15 cellular contexts compared by ENCODE assay signal in genomic region chr11:68165601-68166000, GRCh38. TPM values are rescaled to one million over a fixed set of nuclear protein-coding genes. Genes with fewer than 3 reads are reported as not detected.
DNase-seq lines count a peak whose midpoint lies in the region; ATAC-seq and TF ChIP-seq lines count a peak whose summit lies in the region.
"Had no signal": no experiment of that assay in that cellular context is flagged by ENCODE, and none has a peak within 500 bp of the region (broad histone marks: within the 10 kb centered on the region; RNA-seq: fewer than 3 reads in every experiment).

No MANE protein-coding gene starts in this region.

- intact Hi-C loops in sigmoid colon (cut with DNase I): no loop called here
- intact Hi-C loops in activated T-helper 1 cell treated with anti-CD3 and anti-CD28 coated beads, Interleukin-12 subunit alpha, Interleukin-12 subunit beta, Interleukin-2, Interleukin-4 antibody, amounts not matched to agents 30 ng/mL and 10 ng/mL and 1 ng/mL, durations not matched to agents 14 hours and 24 hours and 36 hours (cut with micrococcal nuclease): no loop called here

- no peak overlapping the region for H2BK20ac ChIP-seq in H9 (ENCODE audit: low read depth, low read length, poor library complexity, severe bottlenecking)

- H2AK5ac ChIP-seq in H9 (ENCODE audit: insufficient read length, low read length): no peak overlapping the region

- TF ChIP-seq POLR2A in sigmoid colon (IDR thresholded peaks at IDR 0.05): no peak

- no peak overlapping the region for H3K23ac ChIP-seq in H9 (ENCODE audit: insufficient read length, low read depth, low read length)

- H3K4me1 Mint-ChIP-seq in H9 (no peaks in the 10 kb centered on the region; a peak in 1 of 4 replicates), progenitor cell of endocrine pancreas (ENCODE audit: low read depth) (peaks cover 17% of the 10 kb centered on the region)
- no peaks in the 10 kb centered on the region for H3K4me1 Mint-ChIP-seq in activated T-helper 1 cell treated with anti-CD3 and anti-CD28 coated beads, Interleukin-12 subunit alpha, Interleukin-12 subunit beta, Interleukin-2, Interleukin-4 antibody, amounts not matched to agents 30 ng/mL and 10 ng/mL and 1 ng/mL, durations not matched to agents 14 hours and 24 hours and 36 hours (ENCODE audit: low read depth)
- H3K4me1 Mint-ChIP-seq: CD14-positive monocyte had no signal

- H3K79me2 ChIP-seq in H9 (ENCODE audit: insufficient read depth, low read length): no peaks in the 10 kb centered on the region

- no peak overlapping the region for H2BK5ac ChIP-seq in H9 (ENCODE audit: insufficient read length, low read length)

- no peaks in the 10 kb centered on the region for H4K20me1 ChIP-seq in H9 (ENCODE audit: control insufficient read depth, insufficient read depth, insufficient read length)

- H3K27me3 ChIP-seq in H9 (ENCODE audit: insufficient read depth, low read length): no peaks in the 10 kb centered on the region
- H3K27me3 ChIP-seq in sigmoid colon: no peaks in the 10 kb centered on the region

- 0 out of 7 replicates have a peak overlapping the region, but pooled peaks of 2 of the 3 experiments have one; percentile 32 to 56 for H3K27ac Mint-ChIP-seq in H9
- peak overlapping the region; percentile 19 for H3K27ac Mint-ChIP-seq in progenitor cell of endocrine pancreas
- H3K27ac Mint-ChIP-seq in activated T-helper 1 cell treated with anti-CD3 and anti-CD28 coated beads, Interleukin-12 subunit alpha, Interleukin-12 subunit beta, Interleukin-2, Interleukin-4 antibody, amounts not matched to agents 30 ng/mL and 10 ng/mL and 1 ng/mL, durations not matched to agents 14 hours and 24 hours and 36 hours: no peak overlapping the region
- H3K27ac Mint-ChIP-seq: CD8-positive, alpha-beta T cell had no signal

- H3K27me3 Mint-ChIP-seq in H9 (ENCODE audit: low read depth): no peaks in the 10 kb centered on the region
- H3K27me3 Mint-ChIP-seq in progenitor cell of endocrine pancreas: no peaks in the 10 kb centered on the region
- H3K27me3 Mint-ChIP-seq in activated T-helper 1 cell treated with anti-CD3 and anti-CD28 coated beads, Interleukin-12 subunit alpha, Interleukin-12 subunit beta, Interleukin-2, Interleukin-4 antibody, amounts not matched to agents 30 ng/mL and 10 ng/mL and 1 ng/mL, durations not matched to agents 14 hours and 24 hours and 36 hours (ENCODE audit: insufficient read depth): no peaks in the 10 kb centered on the region

- no peak overlapping the region for H3K4ac ChIP-seq in H9 (ENCODE audit: low read depth, low read length)

- DNase-seq in H9 (no peak), NCI-H526 treated with DMSO at 0.1 percent for 48 hours (lab: John Stamatoyannopoulos, UW) (peak; percentile 69), left lobe of liver (ENCODE audit: low spot score) (no peak), progenitor cell of endocrine pancreas (ENCODE audit: low spot score, unreplicated experiment) (no peak), sigmoid colon (no peak), NCI-H226 (no peak)
- DNase-seq in activated T-helper 1 cell treated with anti-CD3 and anti-CD28 coated beads, Interleukin-12 subunit alpha, Interleukin-12 subunit beta, Interleukin-2, Interleukin-4 antibody, amounts not matched to agents 30 ng/mL and 10 ng/mL and 1 ng/mL, durations not matched to agents 14 hours and 24 hours and 36 hours (ENCODE audit: low spot score): no peak
- DNase-seq: CD8-positive, alpha-beta T cell; COR-L47; DMS153; GF-D8 had no signal

- TF ChIP-seq CTCF in H9 (conservative IDR thresholded peaks at IDR 0.05): no peak
- no peak for TF ChIP-seq CTCF in progenitor cell of endocrine pancreas (IDR thresholded peaks at IDR 0.05; ENCODE audit: unreplicated experiment)
- TF ChIP-seq CTCF in sigmoid colon (IDR thresholded peaks at IDR 0.05): no peak

- H4K91ac ChIP-seq in H9 (ENCODE audit: insufficient read length, low read depth, low read length): no peak overlapping the region

- no peaks in the 10 kb centered on the region for H3K9me3 Mint-ChIP-seq in H9
- H3K9me3 Mint-ChIP-seq in progenitor cell of endocrine pancreas (ENCODE audit: low read depth): no peaks in the 10 kb centered on the region
- H3K9me3 Mint-ChIP-seq in activated T-helper 1 cell treated with anti-CD3 and anti-CD28 coated beads, Interleukin-12 subunit alpha, Interleukin-12 subunit beta, Interleukin-2, Interleukin-4 antibody, amounts not matched to agents 30 ng/mL and 10 ng/mL and 1 ng/mL, durations not matched to agents 14 hours and 24 hours and 36 hours: no peaks in the 10 kb centered on the region
- H3K9me3 Mint-ChIP-seq: CD14-positive monocyte; CD8-positive, alpha-beta T cell had no signal

- peaks cover 13 to 97% (median 51%) of the 10 kb centered on the region in 4 donors for H3K36me3 ChIP-seq in sigmoid colon

- no peak overlapping the region for H3K18ac ChIP-seq in H9 (ENCODE audit: insufficient read length, low read depth, low read length)

- H3K23me2 ChIP-seq in H9 (ENCODE audit: insufficient read length, low read depth, low read length, poor library complexity, severe bottlenecking): no peaks in the 10 kb centered on the region

- H4K5ac ChIP-seq in H9 (ENCODE audit: insufficient read length, low read depth, low read length): no peak overlapping the region

- no CpG with 5 or more reads among the region's 4 CpGs for WGBS in H9 (ENCODE audit: extremely low coverage, insufficient read length, low lambda C conversion rate)
- WGBS in sigmoid colon, 2 donors: 25 to 80% methylated on average over 4 of the region's 4 CpGs

- H2BK12ac ChIP-seq in H9 (ENCODE audit: insufficient read length, low read depth, low read length): no peak overlapping the region

- no peak for TF ChIP-seq EP300 in sigmoid colon (IDR thresholded peaks at IDR 0.05)

- no peak overlapping the region for H2BK120ac ChIP-seq in H9 (ENCODE audit: low read depth, low read length, poor library complexity, severe bottlenecking)

- no peaks in the 10 kb centered on the region for H3K79me1 ChIP-seq in H9 (ENCODE audit: insufficient read depth, low read depth, low read length, poor library complexity, severe bottlenecking)

- no peak overlapping the region for H2AFZ ChIP-seq in H9 (ENCODE audit: low read length)

- H3K9me3 ChIP-seq in H9 (ENCODE audit: control insufficient read depth, low read depth, low read length) (no peaks in the 10 kb centered on the region), sigmoid colon (no peaks in the 10 kb centered on the region)

- H3K27ac ChIP-seq in H9 (ENCODE audit: insufficient read length, low read depth, low read length) (no peak overlapping the region), sigmoid colon (no peak overlapping the region)
- H3K27ac ChIP-seq: HL-60 had no signal

- H3T11ph ChIP-seq in H9 (ENCODE audit: low read length): no peak overlapping the region

- ATAC-seq in left lobe of liver (peak; percentile 56), GM18907 (IDR thresholded peaks at IDR 0.05; ENCODE audit: unreplicated experiment) (no peak)
- ATAC-seq: CD8-positive, alpha-beta T cell; HCT116 had no signal

- H2BK15ac ChIP-seq in H9 (ENCODE audit: low read depth, low read length): no peak overlapping the region

- no peak overlapping the region for H3K4me3 ChIP-seq in sigmoid colon

- H3K4me1 ChIP-seq in H9 (ENCODE audit: insufficient read depth, low read length) (no peaks in the 10 kb centered on the region), sigmoid colon (peaks cover 0 to 2% (median 0%) of the 10 kb centered on the region in 4 donors)

- peaks cover 17 to 55% (median 35%) of the 10 kb centered on the region in 3 experiments; a peak in 6 of 7 replicates for H3K36me3 Mint-ChIP-seq in H9 (ENCODE audit: insufficient read depth in 1 of 3, low read depth in 3 of 3)
- H3K36me3 Mint-ChIP-seq in progenitor cell of endocrine pancreas (ENCODE audit: insufficient read depth): peaks cover 37% of the 10 kb centered on the region
- H3K36me3 Mint-ChIP-seq in activated T-helper 1 cell treated with anti-CD3 and anti-CD28 coated beads, Interleukin-12 subunit alpha, Interleukin-12 subunit beta, Interleukin-2, Interleukin-4 antibody, amounts not matched to agents 30 ng/mL and 10 ng/mL and 1 ng/mL, durations not matched to agents 14 hours and 24 hours and 36 hours (ENCODE audit: low read depth): peaks cover 27% of the 10 kb centered on the region

- H3K56ac ChIP-seq in H9 (ENCODE audit: insufficient read length, low read depth, low read length): no peak overlapping the region

- no peak overlapping the region for H3K9ac ChIP-seq in H9 (ENCODE audit: extremely low read depth, insufficient read length, low read length)

- no peak overlapping the region for H3K4me2 ChIP-seq in H9 (ENCODE audit: insufficient read depth, insufficient read length, low read length)

- H3K4me3 Mint-ChIP-seq in H9: no peak overlapping the region
- no peak overlapping the region for H3K4me3 Mint-ChIP-seq in progenitor cell of endocrine pancreas (ENCODE audit: low read depth)
- no peak overlapping the region for H3K4me3 Mint-ChIP-seq in activated T-helper 1 cell treated with anti-CD3 and anti-CD28 coated beads, Interleukin-12 subunit alpha, Interleukin-12 subunit beta, Interleukin-2, Interleukin-4 antibody, amounts not matched to agents 30 ng/mL and 10 ng/mL and 1 ng/mL, durations not matched to agents 14 hours and 24 hours and 36 hours
- H3K4me3 Mint-ChIP-seq: CD14-positive monocyte; CD8-positive, alpha-beta T cell had no signal

- no peak overlapping the region for H3K14ac ChIP-seq in H9 (ENCODE audit: insufficient read depth, low read length)

- H4K8ac ChIP-seq in H9 (replicated peaks; ENCODE audit: insufficient read length, low read depth, low read length): no peak overlapping the region

RNA-seq across cellular contexts. Expression of gene CHKA, which starts 44.4 kb away (rescaled TPM):
- total RNA-seq in H9 (2021): 63.0 and 64.2 TPM in 2 replicates
- 15.5 TPM for total RNA-seq in left lobe of liver
- total RNA-seq in progenitor cell of endocrine pancreas: 60.4 and 64.3 TPM in 2 replicates
- 10 to 100 TPM; 16.4 to 39.1 (median 27.9) TPM for total RNA-seq in sigmoid colon
- polyA plus RNA-seq in sigmoid colon: 10 to 100 TPM; 21.0 to 41.0 (median 22.9) TPM
- 13.2 and 13.7 TPM in 2 replicates for total RNA-seq in activated T-helper 1 cell treated with anti-CD3 and anti-CD28 coated beads, Interleukin-12 subunit alpha, Interleukin-12 subunit beta, Interleukin-2, Interleukin-4 antibody, amounts not matched to agents 30 ng/mL and 10 ng/mL and 1 ng/mL, durations not matched to agents 14 hours and 24 hours and 36 hours

RNA-seq across cellular contexts. Expression of gene KMT5B, which starts 47.5 kb away (rescaled TPM):
- total RNA-seq in H9 (2021) (61.2 and 61.6 TPM in 2 replicates), left lobe of liver (19.3 TPM), progenitor cell of endocrine pancreas (67.5 and 68.7 TPM in 2 replicates), sigmoid colon (10 to 100 TPM; 38.7 to 45.7 (median 39.1) TPM)
- 10 to 100 TPM; 20.8 to 21.4 (median 21.0) TPM for polyA plus RNA-seq in sigmoid colon
- 32.1 and 37.3 TPM in 2 replicates for total RNA-seq in activated T-helper 1 cell treated with anti-CD3 and anti-CD28 coated beads, Interleukin-12 subunit alpha, Interleukin-12 subunit beta, Interleukin-2, Interleukin-4 antibody, amounts not matched to agents 30 ng/mL and 10 ng/mL and 1 ng/mL, durations not matched to agents 14 hours and 24 hours and 36 hours
